8 cellular contexts compared by ENCODE assay signal in genomic region chr11:134332189-134332631, GRCh38. TPM values are rescaled to one million over a fixed set of nuclear protein-coding genes. Genes with fewer than 3 reads are reported as not detected.
DNase-seq lines count a peak whose midpoint lies in the region; ATAC-seq and TF ChIP-seq lines count a peak whose summit lies in the region.

No MANE protein-coding gene starts in this region.

- TF ChIP-seq CTCF in GM13976 (IDR thresholded peaks at IDR 0.05; ENCODE audit: borderline replicate concordance, control extremely low read depth, extremely low read depth, insufficient read depth, missing control alignments): no peak

- DNase-seq in NCI-H748 (lab: John Stamatoyannopoulos, UW; ENCODE audit: unreplicated experiment): peak; percentile 50
- DNase-seq in NCI-H748 treated with DMSO at 0.1 percent for 48 hours (lab: John Stamatoyannopoulos, UW): no peak
- DNase-seq in HT-29 (ENCODE audit: low spot score): peak; percentile 57
- DNase-seq in activated naive CD8-positive, alpha-beta T cell treated with anti-CD3 and anti-CD28 coated beads for 36 hours: peak; percentile 46
- DNase-seq in immature natural killer cell: peak in 2 of 3 donors; percentile 40 to 43
- peak; percentile 27 for DNase-seq in stimulated activated CD4-positive, alpha-beta T cell treated with anti-CD3 and anti-CD28 coated beads, Interleukin-4, amount 100 ng/mL, for 1 hour
- no peak for DNase-seq in GM13976 (ENCODE audit: low spot score)

- peak overlapping the region; percentile 69 for H3K4me3 Mint-ChIP-seq in activated naive CD8-positive, alpha-beta T cell treated with anti-CD3 and anti-CD28 coated beads for 36 hours
- H3K4me3 Mint-ChIP-seq in immature natural killer cell: peak overlapping the region; percentile 73 to 89 (median 78)

- in situ Hi-C loops in GM13976 (cut with MboI; ENCODE audit: low sequenced_read_pairs, unreplicated experiment): no loop called here

- H3K27ac Mint-ChIP-seq in activated naive CD8-positive, alpha-beta T cell treated with anti-CD3 and anti-CD28 coated beads for 36 hours: no peak overlapping the region
- peak overlapping the region in 4 of 6 donors; percentile 14 to 74 (median 28) for H3K27ac Mint-ChIP-seq in immature natural killer cell

- no peaks in the 10 kb centered on the region for H3K36me3 Mint-ChIP-seq in activated naive CD8-positive, alpha-beta T cell treated with anti-CD3 and anti-CD28 coated beads for 36 hours
- no peaks in the 10 kb centered on the region for H3K36me3 Mint-ChIP-seq in immature natural killer cell

- H3K27me3 Mint-ChIP-seq in activated naive CD8-positive, alpha-beta T cell treated with anti-CD3 and anti-CD28 coated beads for 36 hours: peaks cover 37% of the 10 kb centered on the region
- H3K27me3 Mint-ChIP-seq in immature natural killer cell (ENCODE audit: low read depth in 3 of 3): peaks cover 12 to 14% (median 13%) of the 10 kb centered on the region in 3 donors

- no peak for ATAC-seq in HG03565 (IDR thresholded peaks at IDR 0.05; ENCODE audit: unreplicated experiment)

- H3K4me1 Mint-ChIP-seq in activated naive CD8-positive, alpha-beta T cell treated with anti-CD3 and anti-CD28 coated beads for 36 hours: peaks cover 16% of the 10 kb centered on the region
- H3K4me1 Mint-ChIP-seq in immature natural killer cell: peaks cover 13 to 19% of the 10 kb centered on the region in 2 donors

- H3K9me3 Mint-ChIP-seq in activated naive CD8-positive, alpha-beta T cell treated with anti-CD3 and anti-CD28 coated beads for 36 hours: no peaks in the 10 kb centered on the region
- no peaks in the 10 kb centered on the region for H3K9me3 Mint-ChIP-seq in immature natural killer cell

RNA-seq across cellular contexts. Expression of gene GLB1L2, which starts 0.4 kb away (rescaled TPM):
- 77.4 and 79.0 TPM in 2 replicates for total RNA-seq in HT-29 (2014; rRNA removed; shearing (Covaris generic))
- total RNA-seq in activated naive CD8-positive, alpha-beta T cell treated with anti-CD3 and anti-CD28 coated beads for 36 hours: 1 to 10 TPM; 9.1 to 9.3 TPM
- 1 to 10 TPM in 2 of 3 donors, not detected in 1; 1.4 to 1.7 TPM for polyA plus RNA-seq in immature natural killer cell

RNA-seq across cellular contexts. Expression of gene GLB1L3, which starts 56.0 kb away (rescaled TPM):
- not detected in 2 replicates for total RNA-seq in HT-29 (2014; rRNA removed; shearing (Covaris generic))
- 10 to 100 TPM in 1 of 2 experiments, 1 to 10 TPM in 1; 9.8 to 10.9 TPM for total RNA-seq in activated naive CD8-positive, alpha-beta T cell treated with anti-CD3 and anti-CD28 coated beads for 36 hours
- not detected for polyA plus RNA-seq in immature natural killer cell

Comparison
In these comparisons a context has a peak if more than half of its experiments do, and no peak if none do; other contexts are left out.
1. DNase-seq: peak in NCI-H748 (single experiment), HT-29 (single experiment), activated naive CD8-positive, alpha-beta T cell treated with anti-CD3 and anti-CD28 coated beads for 36 hours (single experiment), immature natural killer cell (2 of 3) and stimulated activated CD4-positive, alpha-beta T cell treated with anti-CD3 and anti-CD28 coated beads, Interleukin-4, amount 100 ng/mL, for 1 hour (single experiment); none in NCI-H748 treated with DMSO at 0.1 percent for 48 hours (single experiment) and GM13976 (single experiment).
2. RNA of gene GLB1L3, which starts 56.0 kb away (total RNA-seq): 9.8 to 10.9 TPM in activated naive CD8-positive, alpha-beta T cell treated with anti-CD3 and anti-CD28 coated beads for 36 hours; not detected in HT-29; every median in the first group is over 10 times any median in the second.